9 cellular contexts compared by ENCODE assay signal in the genomic region with DNA sequence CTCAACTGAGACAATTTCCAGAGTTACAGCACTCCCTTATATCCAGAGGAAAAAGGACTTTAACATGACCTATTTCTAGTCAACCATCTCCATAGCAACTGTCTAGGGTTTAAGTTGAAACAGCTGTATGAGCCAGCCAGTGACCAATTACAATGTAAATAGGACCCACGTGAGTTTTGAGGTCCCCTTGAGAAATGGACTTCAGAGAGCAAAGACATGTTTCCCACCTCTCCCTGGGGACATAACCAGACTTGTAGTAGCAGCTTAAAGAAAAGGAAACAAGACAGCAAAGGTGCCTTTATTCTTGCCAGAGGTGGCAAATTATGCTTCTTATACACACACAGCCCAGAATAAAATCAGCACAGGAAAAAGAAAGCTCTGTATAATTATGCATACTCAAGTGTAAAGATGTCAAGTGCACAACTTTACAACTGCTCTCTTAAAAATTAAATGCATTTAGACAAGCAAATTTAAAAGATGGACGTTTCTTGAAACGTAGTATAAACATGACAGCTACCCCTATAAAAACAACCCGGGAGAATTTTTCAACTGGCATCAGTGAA. TPM values are rescaled to one million over a fixed set of nuclear protein-coding genes. Genes with fewer than 3 reads are reported as not detected.
A peak's percentile ranks its signal among the peaks of the same experiment; 100 is the strongest.
DNase-seq lines count a peak whose midpoint lies in the region; ATAC-seq and TF ChIP-seq lines count a peak whose summit lies in the region.
"Had no signal": no experiment of that assay in that cellular context is flagged by ENCODE, and none has a peak within 500 bp of the region (broad histone marks: within the 10 kb centered on the region; RNA-seq: fewer than 3 reads in every experiment).

No MANE protein-coding gene starts in this region.

- H3K9me2 ChIP-seq in OCI-LY7 (ENCODE audit: insufficient read depth, low read length) (no peaks in the 10 kb centered on the region), hepatocyte (replicated peaks; ENCODE audit: insufficient read depth) (no peaks in the 10 kb centered on the region)

- 37% methylated on average over 4 of the region's 4 CpGs for WGBS in hepatocyte (ENCODE audit: low lambda C conversion rate, missing lambda C conversion rate)

- no peaks in the 10 kb centered on the region for H3K4me1 ChIP-seq in OCI-LY7 (ENCODE audit: insufficient read depth, low read length, poor library complexity, severe bottlenecking)
- peaks cover 13% of the 10 kb centered on the region for H3K4me1 ChIP-seq in hepatocyte (ENCODE audit: insufficient read depth)

- H3K36me3 ChIP-seq in OCI-LY7 (ENCODE audit: insufficient read depth, low read length) (no peaks in the 10 kb centered on the region), hepatocyte (replicated peaks; ENCODE audit: insufficient read depth, low read depth) (no peaks in the 10 kb centered on the region)

- intact Hi-C loops in OCI-LY7 (cut with micrococcal nuclease; ENCODE audit: unreplicated experiment): no loop called here

- ATAC-seq in HG02610 (IDR thresholded peaks at IDR 0.05; ENCODE audit: unreplicated experiment): peak; percentile 91
- no peak for ATAC-seq in T-helper 17 cell

- H3K79me2 ChIP-seq in OCI-LY7 (ENCODE audit: insufficient read depth, low read depth, low read length) (no peaks in the 10 kb centered on the region), hepatocyte (peaks cover 3% of the 10 kb centered on the region)

- 0 out of 2 replicates have a peak, but pooled peaks cover 8% of the 10 kb centered on the region for H3K9me3 ChIP-seq in OCI-LY7 (ENCODE audit: low read length)
- no peaks in the 10 kb centered on the region for H3K9me3 ChIP-seq in hepatocyte (ENCODE audit: low read depth)
- no peaks in the 10 kb centered on the region for H3K9me3 ChIP-seq in T-helper 17 cell (ENCODE audit: control insufficient read depth, low read length, poor library complexity, severe bottlenecking)

- TF ChIP-seq CTCF in OCI-LY7 (conservative IDR thresholded peaks at IDR 0.05; ENCODE audit: low read length) (no peak), hepatocyte (IDR thresholded peaks at IDR 0.05; ENCODE audit: poor library complexity) (no peak)

- no TSS peak for BruUV-seq in OCI-LY7 (replicated peaks; lab: Mats Ljungman, UMichigan)

- H4K20me1 ChIP-seq in OCI-LY7 (ENCODE audit: insufficient read depth, low read length) (no peaks in the 10 kb centered on the region), hepatocyte (ENCODE audit: insufficient read depth, poor library complexity, severe bottlenecking) (no peaks in the 10 kb centered on the region)

- no peak overlapping the region for H2AFZ ChIP-seq in OCI-LY7 (ENCODE audit: low read length)
- H2AFZ ChIP-seq in hepatocyte: no peak overlapping the region

- H3K4me3 Mint-ChIP-seq in T-helper 17 cell: no peak overlapping the region

- H3K4me2 ChIP-seq in OCI-LY7 (ENCODE audit: low read length) (no peak overlapping the region), hepatocyte (peak overlapping the region; percentile 47)

- peaks cover 4% of the 10 kb centered on the region for H3K36me3 Mint-ChIP-seq in T-helper 17 cell (ENCODE audit: low read depth)

- peaks cover 6% of the 10 kb centered on the region for H3K4me1 Mint-ChIP-seq in T-helper 17 cell

- no peaks in the 10 kb centered on the region for H3K27me3 Mint-ChIP-seq in T-helper 17 cell

- POLR2A ChIA-PET in OCI-LY7 (lab: Charles Lee): interaction anchor here (1.5 kb wide), 1 partner anchor 13 kb away, joined by 4 read pairs; no protein-coding TSS in a partner anchor

- no peak overlapping the region for H3K27ac Mint-ChIP-seq in T-helper 17 cell

- CTCF ChIA-PET in OCI-LY7 (lab: Charles Lee; ENCODE audit: unreplicated experiment): no interaction called here

- no peak overlapping the region for H3K27ac ChIP-seq in OCI-LY7 (ENCODE audit: low read depth, low read length, poor library complexity, severe bottlenecking)
- peak overlapping the region; percentile 55 for H3K27ac ChIP-seq in hepatocyte
- H3K27ac ChIP-seq: C4-2B had no signal

- DNase-seq in NCI-H2227 (lab: John Stamatoyannopoulos, UW; ENCODE audit: unreplicated experiment) (peak; percentile 5), NCI-H2227 treated with DMSO at 0.1 percent for 48 hours (lab: John Stamatoyannopoulos, UW) (no peak), OCI-LY7 (ENCODE audit: low spot score) (peak; percentile 10), hepatocyte (ENCODE audit: low spot score) (peak; percentile 81), HUDEP-2 (lab: John Stamatoyannopoulos, UW; ENCODE audit: unreplicated experiment in 76 of 76) (no peak), T-helper 17 cell (no peak), globus pallidus (ENCODE audit: low spot score) (no peak)

- H3K27me3 ChIP-seq in hepatocyte: no peaks in the 10 kb centered on the region

- H3K4me3 ChIP-seq in OCI-LY7 (ENCODE audit: low read depth, low read length, poor library complexity, severe bottlenecking) (no peak overlapping the region), hepatocyte (no peak overlapping the region)

RNA-seq across cellular contexts. Expression of a gene that starts 40.2 kb away (rescaled TPM):
- total RNA-seq in OCI-LY7 (2014; rRNA removed; shearing (Covaris generic)): 11.9 and 12.8 TPM in 2 replicates
- total RNA-seq in OCI-LY7 (2022) (6.9 and 9.1 TPM in 2 replicates), hepatocyte (49.6 and 59.0 TPM in 2 replicates), T-helper 17 cell (10 to 100 TPM; 13.1 to 15.3 TPM)
- 43.1 and 55.5 TPM in 2 replicates for polyA plus RNA-seq in hepatocyte

Comparison
In these comparisons a context has a peak if more than half of its experiments do, and no peak if none do; other contexts are left out.
1. DNase-seq: peak in NCI-H2227 (single experiment), OCI-LY7 (single experiment) and hepatocyte (single experiment); none in NCI-H2227 treated with DMSO at 0.1 percent for 48 hours (single experiment), HUDEP-2 (0 of 76), T-helper 17 cell (0 of 3) and globus pallidus (single experiment).